Comparison of ENCODE assay signal across 13 cellular contexts in the genomic region with DNA sequence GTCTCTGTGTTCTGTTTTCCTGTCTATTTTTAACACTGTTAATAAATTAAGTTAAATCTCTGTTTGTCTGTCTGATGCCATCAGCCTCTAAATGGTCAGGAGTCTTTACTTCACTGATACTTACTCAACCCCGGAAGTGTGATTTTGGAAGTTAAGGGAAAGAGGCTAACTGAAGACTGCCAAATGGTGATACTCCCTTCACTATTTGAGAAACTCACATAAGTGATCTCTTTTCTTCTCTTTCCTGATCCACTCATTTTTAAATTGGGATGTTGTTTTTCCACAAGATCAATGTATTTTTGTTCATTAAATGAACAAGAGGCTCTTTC. TPM values are rescaled to one million over a fixed set of nuclear protein-coding genes. Genes with fewer than 3 reads are reported as not detected.
A peak's percentile ranks its signal among the peaks of the same experiment; 100 is the strongest.
DNase-seq lines count a peak whose midpoint lies in the region; ATAC-seq and FAIRE-seq lines count a peak whose summit lies in the region.
"Had no signal": no experiment of that assay in that cellular context is flagged by ENCODE, and none has a peak within 500 bp of the region (broad histone marks: within the 10 kb centered on the region; RNA-seq: fewer than 3 reads in every experiment).

No MANE protein-coding gene starts in this region.

- no peak for DNase-seq in T-cell
- DNase-seq in Right ventricle myocardium superior, result no peak
- DNase-seq in sciatic nerve (ENCODE audit: low spot score), result no peak
- no peak for DNase-seq in SIG-M5 (lab: John Stamatoyannopoulos, UW)
- DNase-seq in activated CD4-positive, CD25-positive, alpha-beta regulatory T cell (lab: John Stamatoyannopoulos, UW), result no peak
- DNase-seq in HTR-8/SVneo (ENCODE audit: insufficient read length, low spot score), result no peak
- DNase-seq: activated CD4-positive, alpha-beta T cell treated with anti-CD3 and anti-CD28 coated beads for 4 hours; NCI-H1694 treated with DMSO at 0.1 percent for 48 hours; RPMI8226 had no signal

- intact Hi-C loops in Right ventricle myocardium superior (cut with DNase I), result no loop called here
- intact Hi-C loops in sciatic nerve (cut with DNase I), result no loop called here

- H3K36me3 Mint-ChIP-seq in T-cell, result peaks cover 20% of the 10 kb centered on the region
- H3K36me3 Mint-ChIP-seq: neural progenitor cell had no signal

- H3K27me3 Mint-ChIP-seq in T-cell, result no peaks in the 10 kb centered on the region

- POLR2A ChIA-PET in T-cell (lab: Charles Lee), result no interaction called here

- CTCF ChIA-PET in T-cell (lab: Charles Lee), result interaction anchor here in 1 of 2 donors (1.0 kb wide), 1 partner anchor 36 kb away, joined by 4 read pairs; no protein-coding TSS in a partner anchor

- peak overlapping the region; percentile 82 to 87 for H3K27ac Mint-ChIP-seq in T-cell
- H3K27ac Mint-ChIP-seq: neural progenitor cell had no signal

- H3K9me3 Mint-ChIP-seq in T-cell, result peaks cover 0 to 3% (median 0%) of the 10 kb centered on the region in 3 donors
- H3K9me3 Mint-ChIP-seq: neural progenitor cell had no signal

- H3K4me3 Mint-ChIP-seq in T-cell, result peak overlapping the region in 2 of 3 donors; percentile 48 to 75
- H3K4me3 Mint-ChIP-seq: neural progenitor cell had no signal

- FAIRE-seq in HTR-8/SVneo (lab: Jason Lieb, UNC), result no peak
- FAIRE-seq: GM18507 had no signal

- H3K4me1 Mint-ChIP-seq in T-cell, result peaks cover 25 to 43% (median 38%) of the 10 kb centered on the region in 3 donors
- H3K4me1 Mint-ChIP-seq: neural progenitor cell had no signal

- peak; percentile 11 for ATAC-seq in GM18907 (IDR thresholded peaks at IDR 0.05; ENCODE audit: unreplicated experiment)
- no peak for ATAC-seq in T-cell (replicated peaks in 1 of 4)
- ATAC-seq in Right ventricle myocardium superior (ENCODE audit: poor library complexity), result peak; percentile 72
- peak; percentile 70 for ATAC-seq in sciatic nerve
- no peak for ATAC-seq in GM18861 (IDR thresholded peaks at IDR 0.05; ENCODE audit: unreplicated experiment)

RNA-seq across cellular contexts. Expression of gene CASP12, which starts 0.4 kb away (rescaled TPM):
- total RNA-seq in T-cell, result not detected
- 0.27 TPM for total RNA-seq in Right ventricle myocardium superior
- 2.3 TPM for total RNA-seq in sciatic nerve

Comparison
In these comparisons a context has a peak if more than half of its experiments do, and no peak if none do; other contexts are left out.
1. ATAC-seq: peak in GM18907 (single experiment), Right ventricle myocardium superior (single experiment) and sciatic nerve (single experiment); none in T-cell (0 of 4) and GM18861 (single experiment).